8 cellular contexts compared by ENCODE assay signal in the genomic region with DNA sequence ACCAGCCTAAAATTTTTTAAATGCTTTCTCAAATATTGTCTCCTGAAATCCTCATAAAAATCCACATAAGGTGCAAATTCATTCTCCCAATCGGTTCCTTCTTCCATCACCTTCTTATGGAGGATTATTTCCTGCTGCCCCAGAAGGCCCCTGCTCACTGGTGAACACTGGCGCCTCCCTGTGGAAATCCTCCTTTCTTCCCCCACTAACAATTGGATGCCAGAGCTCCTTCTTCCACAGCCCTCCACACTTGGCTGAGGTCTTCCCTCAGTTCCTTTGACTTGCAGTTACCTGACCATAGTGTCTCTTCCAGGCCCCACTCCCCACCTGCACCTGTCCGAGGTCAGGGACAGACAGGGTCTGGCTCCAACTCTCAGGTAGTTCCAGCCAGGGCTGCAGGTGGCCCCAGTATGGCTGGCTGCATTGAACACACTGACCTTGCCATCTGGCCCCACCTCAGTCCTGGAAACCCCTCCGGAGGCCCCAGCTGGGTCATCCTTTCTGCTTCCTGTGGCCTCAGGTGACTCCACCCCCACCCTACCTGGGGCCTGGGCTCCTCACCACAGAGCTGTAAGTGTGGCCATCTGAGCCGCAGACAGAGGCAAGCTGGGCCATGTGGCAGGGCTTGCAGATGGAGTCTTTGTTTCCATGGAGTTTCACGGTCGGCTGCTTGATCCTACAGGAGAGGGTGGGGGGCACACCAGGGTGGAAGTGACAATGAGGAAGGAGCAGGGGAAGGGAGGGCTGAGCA. TPM values are rescaled to one million over a fixed set of nuclear protein-coding genes. Genes with fewer than 3 reads are reported as not detected.
A peak's percentile ranks its signal among the peaks of the same experiment; 100 is the strongest.
DNase-seq lines count a peak whose midpoint lies in the region; ATAC-seq, FAIRE-seq and TF ChIP-seq lines count a peak whose summit lies in the region.
"Had no signal": no experiment of that assay in that cellular context is flagged by ENCODE, and none has a peak within 500 bp of the region (broad histone marks: within the 10 kb centered on the region; RNA-seq: fewer than 3 reads in every experiment).

No MANE protein-coding gene starts in this region.

- H2AK5ac ChIP-seq in mesenchymal stem cell (ENCODE audit: low read length, severe bottlenecking): peak overlapping the region; percentile 11

- FAIRE-seq in H54 (lab: Jason Lieb, UNC): no peak

- peaks cover 7% of the 10 kb centered on the region for H3K9me3 ChIP-seq in mesenchymal stem cell (ENCODE audit: control insufficient read depth, low read length)

- H3K27me3 ChIP-seq in mesenchymal stem cell (ENCODE audit: control insufficient read depth in 1 of 2, insufficient read depth in 1 of 2, low read length in 2 of 2): peaks cover 14 to 45% of the 10 kb centered on the region in 2 experiments

- peaks cover 9% of the 10 kb centered on the region for H3K4me1 Mint-ChIP-seq in Calu3 (ENCODE audit: low read depth, unreplicated experiment)

- TF ChIP-seq CTCF in Calu3 (IDR thresholded peaks at IDR 0.05; ENCODE audit: unreplicated experiment) (no peak), coronary artery (IDR thresholded peaks at IDR 0.05) (no peak)

- peak overlapping the region; percentile 59 for H4K8ac ChIP-seq in mesenchymal stem cell (ENCODE audit: low read length)

- no peak overlapping the region for H2BK15ac ChIP-seq in mesenchymal stem cell (ENCODE audit: low read depth, poor library complexity, severe bottlenecking)

- intact Hi-C loops in Calu3 (cut with micrococcal nuclease; ENCODE audit: unreplicated experiment): no loop called here

- H3K27me3 Mint-ChIP-seq in Calu3 (ENCODE audit: unreplicated experiment): no peaks in the 10 kb centered on the region

- H3K18ac ChIP-seq in mesenchymal stem cell (ENCODE audit: low read depth in 1 of 2, low read length in 2 of 2): no peak overlapping the region

- peaks cover 4% of the 10 kb centered on the region for H3K36me3 Mint-ChIP-seq in Calu3 (ENCODE audit: insufficient read depth, unreplicated experiment)

- CTCF ChIA-PET in Calu3 (lab: Charles Lee): interaction anchor here (0.7 to 1.4 kb wide), 3 partner anchors 11 to 153 kb away, joined by 3 to 5 read pairs (median 4); no protein-coding TSS in a partner anchor

- H2BK120ac ChIP-seq in mesenchymal stem cell (ENCODE audit: low read depth, low read length): no peak overlapping the region

- no peaks in the 10 kb centered on the region for H3K9me3 Mint-ChIP-seq in Calu3 (ENCODE audit: low read depth, unreplicated experiment)

- H3K4me3 Mint-ChIP-seq in Calu3 (ENCODE audit: low read depth, unreplicated experiment): no peak overlapping the region

- H3K4me1 ChIP-seq in mesenchymal stem cell (ENCODE audit: control insufficient read depth, insufficient read depth, low read depth, low read length): peaks cover 18% of the 10 kb centered on the region

- no peak overlapping the region for H3K27ac ChIP-seq in mesenchymal stem cell (ENCODE audit: low read length, poor library complexity, severe bottlenecking)
- no peak overlapping the region for H3K27ac ChIP-seq in coronary artery

- H4K91ac ChIP-seq in mesenchymal stem cell (ENCODE audit: low read length): peak overlapping the region; percentile 32

- no peak overlapping the region for H2AFZ ChIP-seq in mesenchymal stem cell (ENCODE audit: low read depth, low read length)

- H3K36me3 ChIP-seq in mesenchymal stem cell (ENCODE audit: control insufficient read depth in 1 of 2, insufficient read depth in 2 of 2, low read depth in 1 of 2, low read length in 2 of 2): no peaks in the 10 kb centered on the region

- no peak overlapping the region for H3K4me2 ChIP-seq in mesenchymal stem cell (ENCODE audit: low read length, poor library complexity, severe bottlenecking)

- H3K23ac ChIP-seq in mesenchymal stem cell (ENCODE audit: low read length in 2 of 2): no peak overlapping the region

- 85% methylated on average over 7 of the region's 7 CpGs for WGBS in mesenchymal stem cell

- H3K27ac Mint-ChIP-seq in Calu3 (ENCODE audit: unreplicated experiment): no peak overlapping the region

- no peak overlapping the region for H3K14ac ChIP-seq in mesenchymal stem cell (ENCODE audit: low read length in 2 of 2)

- no peak overlapping the region for H3K4me3 ChIP-seq in mesenchymal stem cell (ENCODE audit: insufficient read depth in 1 of 2, low read depth in 1 of 2, low read length in 2 of 2)
- H3K4me3 ChIP-seq in coronary artery: no peak overlapping the region

- no peak for TF ChIP-seq POLR2A in H54 (IDR thresholded peaks at IDR 0.05; ENCODE audit: low read depth, low read length)

- no peak overlapping the region for H3K9ac ChIP-seq in mesenchymal stem cell (ENCODE audit: low read length)

- no TSS peak for BruUV-seq in Calu3 (replicated peaks; lab: Mats Ljungman, UMichigan)

- no peak for ATAC-seq in GM21528 (IDR thresholded peaks at IDR 0.05; ENCODE audit: low FRiP score, unreplicated experiment)

- DNase-seq in Calu3: peak; percentile 37
- peak; percentile 47 for DNase-seq in H54 (ENCODE audit: insufficient read length, low spot score)
- DNase-seq in UCSD-AML1 (lab: John Stamatoyannopoulos, UW; ENCODE audit: unreplicated experiment): peak; percentile 51
- no peak for DNase-seq in mesenchymal stem cell
- DNase-seq in coronary artery (ENCODE audit: low spot score): no peak
- no peak for DNase-seq in hepatic stellate cell (ENCODE audit: low spot score)
- DNase-seq: cortex of kidney had no signal

- H2BK5ac ChIP-seq in mesenchymal stem cell (ENCODE audit: low read depth, low read length, poor library complexity, severe bottlenecking): no peak overlapping the region

- H2BK12ac ChIP-seq in mesenchymal stem cell (ENCODE audit: low read length in 2 of 2): no peak overlapping the region

- no peaks in the 10 kb centered on the region for H3K79me1 ChIP-seq in mesenchymal stem cell (replicated peaks; ENCODE audit: low read length, poor library complexity, severe bottlenecking)

- H3K4ac ChIP-seq in mesenchymal stem cell (ENCODE audit: low read depth in 1 of 2, low read length in 2 of 2): no peak overlapping the region

RNA-seq across cellular contexts. Expression of a gene that starts 18.4 kb away (rescaled TPM):
- total RNA-seq in Calu3 (2022): 162 and 205 TPM in 2 replicates
- 0.22 TPM for polyA plus RNA-seq in mesenchymal stem cell (2013, experiment 1 of 2)
- polyA plus RNA-seq in mesenchymal stem cell (2013, experiment 2 of 2): 0.30 TPM

Comparison
In these comparisons a context has a peak if more than half of its experiments do, and no peak if none do; other contexts are left out.
1. DNase-seq: peak in Calu3 (single experiment), H54 (single experiment) and UCSD-AML1 (single experiment); none in mesenchymal stem cell (single experiment), coronary artery (single experiment) and hepatic stellate cell (single experiment).